ENCODE assay signal across 1 cellular context in the genomic region with DNA sequence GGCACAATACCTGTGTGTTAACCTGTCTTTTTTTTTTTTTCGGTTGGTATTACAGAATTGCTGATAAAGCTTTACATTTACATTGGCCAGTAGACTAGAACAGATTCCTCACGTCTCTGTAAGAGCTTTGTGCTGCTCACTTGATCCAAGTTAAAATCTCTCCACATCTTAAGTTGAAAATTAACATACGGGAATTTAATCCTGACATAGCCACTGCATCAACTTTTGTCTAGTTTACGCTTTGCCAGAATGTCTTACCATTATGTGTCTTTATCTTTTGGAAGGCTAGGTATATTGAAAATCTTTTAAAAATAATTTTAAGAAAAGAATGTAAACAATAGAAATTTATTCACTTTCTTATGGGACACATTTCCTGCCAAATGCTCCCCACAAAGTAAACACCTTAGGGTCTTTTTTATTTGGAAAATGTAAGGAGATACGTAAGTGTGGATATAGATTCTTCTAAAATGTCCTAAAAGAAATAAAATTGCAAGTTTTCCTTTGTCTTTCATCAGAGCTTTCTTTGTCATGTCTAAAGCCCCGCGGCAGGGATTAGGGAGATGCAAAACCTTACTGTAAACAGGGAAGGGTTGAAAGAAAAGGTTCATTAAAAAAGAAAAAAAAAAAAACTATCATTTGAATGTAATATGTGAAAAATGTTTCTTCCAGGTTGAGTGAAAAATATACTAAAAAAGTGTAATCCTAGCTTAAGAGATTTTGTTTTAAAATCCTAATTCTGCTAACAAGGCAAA.
TF ChIP-seq lines count a peak whose summit lies in the region.

No MANE protein-coding gene starts in this region.

TF ChIP-seq in WTC11, 78 proteins besides CTCF, POLR2A, EP300 and RAD21 (continued from another document):
- TF ChIP-seq, protein P1, sequence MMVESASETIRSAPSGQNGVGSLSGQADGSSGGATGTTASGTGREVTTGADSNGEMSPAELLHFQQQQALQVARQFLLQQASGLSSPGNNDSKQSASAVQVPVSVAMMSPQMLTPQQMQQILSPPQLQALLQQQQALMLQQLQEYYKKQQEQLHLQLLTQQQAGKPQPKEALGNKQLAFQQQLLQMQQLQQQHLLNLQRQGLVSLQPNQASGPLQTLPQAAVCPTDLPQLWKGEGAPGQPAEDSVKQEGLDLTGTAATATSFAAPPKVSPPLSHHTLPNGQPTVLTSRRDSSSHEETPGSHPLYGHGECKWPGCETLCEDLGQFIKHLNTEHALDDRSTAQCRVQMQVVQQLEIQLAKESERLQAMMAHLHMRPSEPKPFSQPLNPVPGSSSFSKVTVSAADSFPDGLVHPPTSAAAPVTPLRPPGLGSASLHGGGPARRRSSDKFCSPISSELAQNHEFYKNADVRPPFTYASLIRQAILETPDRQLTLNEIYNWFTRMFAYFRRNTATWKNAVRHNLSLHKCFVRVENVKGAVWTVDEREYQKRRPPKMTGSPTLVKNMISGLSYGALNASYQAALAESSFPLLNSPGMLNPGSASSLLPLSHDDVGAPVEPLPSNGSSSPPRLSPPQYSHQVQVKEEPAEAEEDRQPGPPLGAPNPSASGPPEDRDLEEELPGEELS (CRISPR knock-in tag; IDR thresholded peaks at IDR 0.05) = no peak
- no peak for TF ChIP-seq ESRRA (CRISPR knock-in tag; IDR thresholded peaks at IDR 0.05; ENCODE audit: borderline replicate concordance)
- no peak for TF ChIP-seq ZBTB21 (CRISPR knock-in tag; IDR thresholded peaks at IDR 0.05; ENCODE audit: borderline replicate concordance)
- no peak for TF ChIP-seq CBFB (CRISPR knock-in tag; IDR thresholded peaks at IDR 0.05; ENCODE audit: low read depth)
- TF ChIP-seq, protein P2, sequence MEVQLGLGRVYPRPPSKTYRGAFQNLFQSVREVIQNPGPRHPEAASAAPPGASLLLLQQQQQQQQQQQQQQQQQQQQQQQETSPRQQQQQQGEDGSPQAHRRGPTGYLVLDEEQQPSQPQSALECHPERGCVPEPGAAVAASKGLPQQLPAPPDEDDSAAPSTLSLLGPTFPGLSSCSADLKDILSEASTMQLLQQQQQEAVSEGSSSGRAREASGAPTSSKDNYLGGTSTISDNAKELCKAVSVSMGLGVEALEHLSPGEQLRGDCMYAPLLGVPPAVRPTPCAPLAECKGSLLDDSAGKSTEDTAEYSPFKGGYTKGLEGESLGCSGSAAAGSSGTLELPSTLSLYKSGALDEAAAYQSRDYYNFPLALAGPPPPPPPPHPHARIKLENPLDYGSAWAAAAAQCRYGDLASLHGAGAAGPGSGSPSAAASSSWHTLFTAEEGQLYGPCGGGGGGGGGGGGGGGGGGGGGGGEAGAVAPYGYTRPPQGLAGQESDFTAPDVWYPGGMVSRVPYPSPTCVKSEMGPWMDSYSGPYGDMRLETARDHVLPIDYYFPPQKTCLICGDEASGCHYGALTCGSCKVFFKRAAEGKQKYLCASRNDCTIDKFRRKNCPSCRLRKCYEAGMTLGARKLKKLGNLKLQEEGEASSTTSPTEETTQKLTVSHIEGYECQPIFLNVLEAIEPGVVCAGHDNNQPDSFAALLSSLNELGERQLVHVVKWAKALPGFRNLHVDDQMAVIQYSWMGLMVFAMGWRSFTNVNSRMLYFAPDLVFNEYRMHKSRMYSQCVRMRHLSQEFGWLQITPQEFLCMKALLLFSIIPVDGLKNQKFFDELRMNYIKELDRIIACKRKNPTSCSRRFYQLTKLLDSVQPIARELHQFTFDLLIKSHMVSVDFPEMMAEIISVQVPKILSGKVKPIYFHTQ (CRISPR knock-in tag; IDR thresholded peaks at IDR 0.05) = no peak
